ENCODE assay signal across 9 cellular contexts in genomic region chr17:50630524-50631194, GRCh38. TPM values are rescaled to one million over a fixed set of nuclear protein-coding genes. Genes with fewer than 3 reads are reported as not detected.
DNase-seq lines count a peak whose midpoint lies in the region; ATAC-seq, FAIRE-seq and TF ChIP-seq lines count a peak whose summit lies in the region.
"Had no signal": no experiment of that assay in that cellular context is flagged by ENCODE, and none has a peak within 500 bp of the region (broad histone marks: within the 10 kb centered on the region; RNA-seq: fewer than 3 reads in every experiment).

No MANE protein-coding gene starts in this region.

- H3K27me3 ChIP-seq in endodermal cell (ENCODE audit: control insufficient read depth, insufficient read depth, low read length, poor library complexity, severe bottlenecking) (peaks cover 43% of the 10 kb centered on the region), pancreas (no peaks in the 10 kb centered on the region)

- no peaks in the 10 kb centered on the region for H3K9me3 Mint-ChIP-seq in activated CD8-positive, alpha-beta T cell treated with anti-CD3 and anti-CD28 coated beads for 36 hours
- H3K9me3 Mint-ChIP-seq in endodermal cell: no peaks in the 10 kb centered on the region

- intact Hi-C loops in activated CD8-positive, alpha-beta T cell treated with anti-CD3 and anti-CD28 coated beads for 36 hours (cut with micrococcal nuclease): no loop called here
- intact Hi-C loops in pancreas (cut with DNase I): loop anchor here in 1 of 3 donors (5.0 kb wide), 1 partner anchor 62 kb away; no protein-coding TSS in a partner anchor

- no peak overlapping the region for H3K4me3 Mint-ChIP-seq in activated CD8-positive, alpha-beta T cell treated with anti-CD3 and anti-CD28 coated beads for 36 hours
- no peak overlapping the region for H3K4me3 Mint-ChIP-seq in endodermal cell

- H3K27ac ChIP-seq in endodermal cell (ENCODE audit: low read depth, low read length): no peak overlapping the region
- no peak overlapping the region for H3K27ac ChIP-seq in pancreas

- no peaks in the 10 kb centered on the region for H3K36me3 ChIP-seq in endodermal cell (ENCODE audit: control insufficient read depth, insufficient read depth, low read length)
- no peaks in the 10 kb centered on the region for H3K36me3 ChIP-seq in pancreas

- H3K27me3 Mint-ChIP-seq in activated CD8-positive, alpha-beta T cell treated with anti-CD3 and anti-CD28 coated beads for 36 hours: peaks cover 54% of the 10 kb centered on the region
- peaks cover 39% of the 10 kb centered on the region for H3K27me3 Mint-ChIP-seq in endodermal cell (ENCODE audit: insufficient read depth)

- peak; percentile 41 for DNase-seq in NCI-H2171 (lab: John Stamatoyannopoulos, UW)
- peak; percentile 72 for DNase-seq in activated CD8-positive, alpha-beta T cell treated with anti-CD3 and anti-CD28 coated beads for 36 hours
- DNase-seq in endodermal cell: peak; percentile 95
- DNase-seq in pancreas: peak; percentile 69 to 92 (median 87)
- no peak for DNase-seq in Kasumi-1 (lab: John Stamatoyannopoulos, UW)

- H3K4me3 ChIP-seq in endodermal cell (ENCODE audit: low read length) (no peak overlapping the region), pancreas (no peak overlapping the region)

- H3K4me1 Mint-ChIP-seq in activated CD8-positive, alpha-beta T cell treated with anti-CD3 and anti-CD28 coated beads for 36 hours (ENCODE audit: low read depth): peaks cover 2% of the 10 kb centered on the region
- peaks cover 22% of the 10 kb centered on the region for H3K4me1 Mint-ChIP-seq in endodermal cell

- no peaks in the 10 kb centered on the region for H3K36me3 Mint-ChIP-seq in activated CD8-positive, alpha-beta T cell treated with anti-CD3 and anti-CD28 coated beads for 36 hours (ENCODE audit: low read depth)
- H3K36me3 Mint-ChIP-seq in endodermal cell (ENCODE audit: low read depth): no peaks in the 10 kb centered on the region

- TF ChIP-seq CTCF in GM12872 (IDR thresholded peaks at IDR 0.05; ENCODE audit: insufficient read depth, low read depth, low read length) (peak; percentile 87), endodermal cell (conservative IDR thresholded peaks at IDR 0.05) (peak; percentile 89), pancreas (IDR thresholded peaks at IDR 0.05) (peak; percentile 87 to 92 (median 89))
- peak; percentile 81 for TF ChIP-seq CTCF in activated CD8-positive, alpha-beta T cell treated with anti-CD3 and anti-CD28 coated beads for 36 hours (IDR thresholded peaks at IDR 0.05)

- H3K9me3 ChIP-seq in endodermal cell (ENCODE audit: control insufficient read depth, low read length): no peaks in the 10 kb centered on the region
- H3K9me3 ChIP-seq in pancreas: no peaks in the 10 kb centered on the region

- POLR2A ChIA-PET in activated CD8-positive, alpha-beta T cell treated with anti-CD3 and anti-CD28 coated beads for 36 hours (lab: Charles Lee): interaction anchor here (0.5 to 0.7 kb wide), 2 partner anchors 185 to 745 kb away, joined by 3 to 4 read pairs; no protein-coding TSS in a partner anchor

- 71 to 83% methylated on average over 5 to 7 of the region's 7 CpGs for WGBS in endodermal cell (ENCODE audit: insufficient coverage in 1 of 2, insufficient read length in 1 of 2), 2 experiments
- 33 to 34% methylated on average over 7 of the region's 7 CpGs for WGBS in pancreas, 2 donors

- H3K4me1 ChIP-seq in endodermal cell (ENCODE audit: control insufficient read depth, insufficient read depth, low read length) (peaks cover 6% of the 10 kb centered on the region), pancreas (peaks cover 0 to 8% (median 0%) of the 10 kb centered on the region in 3 donors)

- ATAC-seq in activated CD8-positive, alpha-beta T cell treated with anti-CD3 and anti-CD28 coated beads for 36 hours: peak; percentile 78
- peak; percentile 68 to 82 (median 81) for ATAC-seq in pancreas
- no peak for ATAC-seq in GM21619 (IDR thresholded peaks at IDR 0.05; ENCODE audit: unreplicated experiment)
- ATAC-seq in GM19328 (IDR thresholded peaks at IDR 0.05; ENCODE audit: unreplicated experiment): no peak

- CTCF ChIA-PET in activated CD8-positive, alpha-beta T cell treated with anti-CD3 and anti-CD28 coated beads for 36 hours (lab: Charles Lee): interaction anchor here (0.6 to 7.4 kb wide), 23 partner anchors 8 to 211 kb away, joined by 3 to 67 read pairs (median 4); no protein-coding TSS in a partner anchor

- H3K9ac ChIP-seq in endodermal cell (ENCODE audit: extremely low read depth, low read length, poor library complexity, severe bottlenecking): no peak overlapping the region

- FAIRE-seq in pancreas (lab: Jason Lieb, UNC): no peak

- no peak overlapping the region for H3K27ac Mint-ChIP-seq in activated CD8-positive, alpha-beta T cell treated with anti-CD3 and anti-CD28 coated beads for 36 hours
- H3K27ac Mint-ChIP-seq in endodermal cell: no peak overlapping the region

RNA-seq across cellular contexts. Expression of gene ABCC3, which starts 4.0 kb away (rescaled TPM):
- total RNA-seq in activated CD8-positive, alpha-beta T cell treated with anti-CD3 and anti-CD28 coated beads for 36 hours: not detected
- total RNA-seq in endodermal cell (under 1 TPM; 0.22 to 0.91 TPM), pancreas (100 to 1,000 TPM in 1 of 6 donors, 10 to 100 TPM in 5; 47.2 to 103 (median 83.4) TPM)
- not detected for polyA plus RNA-seq in endodermal cell (2013, experiment 1 of 2)
- not detected for polyA plus RNA-seq in endodermal cell (2013, experiment 2 of 2)
- polyA plus RNA-seq in pancreas: 100 to 1,000 TPM; 163 to 209 TPM
- total RNA-seq: activated CD8-positive, alpha-beta memory T cell treated with anti-CD3 and anti-CD28 coated beads for 36 hours had no signal

Comparison
In these comparisons a context has a peak if more than half of its experiments do, and no peak if none do; other contexts are left out.
1. DNase-seq: peak in NCI-H2171 (single experiment), activated CD8-positive, alpha-beta T cell treated with anti-CD3 and anti-CD28 coated beads for 36 hours (single experiment), endodermal cell (single experiment) and pancreas (6 of 6); none in Kasumi-1 (0 of 2).
2. ATAC-seq: peak in activated CD8-positive, alpha-beta T cell treated with anti-CD3 and anti-CD28 coated beads for 36 hours (single experiment) and pancreas (4 of 4); none in GM21619 (single experiment) and GM19328 (single experiment).
3. RNA of gene ABCC3, which starts 4.0 kb away (total RNA-seq): 47.2 to 103 TPM in pancreas; 0.22 to 0.91 TPM in endodermal cell and not detected in activated CD8-positive, alpha-beta T cell treated with anti-CD3 and anti-CD28 coated beads for 36 hours; every median in the first group is over 10 times any median in the second.
4. Peak in every context shown above with its lines, with median percentiles within 50 percentile points of each other: CTCF ChIP-seq.